ENCODE assay signal across 8 cellular contexts in the genomic region with DNA sequence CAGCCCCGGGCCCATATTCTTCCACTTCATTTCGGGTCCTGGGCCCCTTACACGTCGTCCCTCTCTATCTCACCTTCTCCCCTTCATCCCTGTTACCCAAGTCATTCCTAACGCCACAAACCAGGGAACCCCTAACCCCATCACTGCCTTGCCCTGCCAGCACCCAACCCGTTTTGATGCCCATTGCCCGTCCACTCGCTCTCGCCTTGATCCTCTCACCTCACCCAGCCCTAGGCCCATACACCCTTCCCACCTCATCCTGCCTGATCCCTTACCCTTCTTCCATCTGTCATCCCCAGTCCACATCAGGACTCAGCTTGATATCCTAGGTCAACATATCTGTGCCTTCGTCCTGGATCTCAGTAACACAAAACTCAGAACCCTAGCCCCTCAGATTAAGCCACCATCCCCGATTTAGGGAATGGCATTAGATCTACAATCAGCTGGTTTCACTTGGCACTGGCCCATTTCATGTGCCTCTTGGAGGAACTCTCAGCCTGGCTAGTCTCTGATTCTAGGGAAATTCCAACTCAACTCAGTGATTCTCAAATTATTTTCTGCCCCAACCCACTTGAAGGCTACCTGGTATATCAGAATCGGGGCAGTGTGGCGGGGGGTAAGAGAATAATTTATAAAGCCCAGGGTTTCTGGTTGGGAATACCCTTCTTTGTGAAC. TPM values are rescaled to one million over a fixed set of nuclear protein-coding genes. Genes with fewer than 3 reads are reported as not detected.
DNase-seq lines count a peak whose midpoint lies in the region; ATAC-seq lines count a peak whose summit lies in the region.

No MANE protein-coding gene starts in this region.

- in situ Hi-C loops in HAP-1 (cut with MboI; ENCODE audit: low sequenced_read_pairs) = loop anchor here (5.0 kb wide), 1 partner anchor 52 kb away; no protein-coding TSS in a partner anchor

- H3K9me3 ChIP-seq in HAP-1 = no peaks in the 10 kb centered on the region
- H3K9me3 ChIP-seq in iPS-18a (ENCODE audit: control insufficient read depth, low read depth, low read length) = no peaks in the 10 kb centered on the region

- H3K27ac ChIP-seq in iPS-18a (ENCODE audit: low read length) = no peak overlapping the region

- H3K27me3 Mint-ChIP-seq in activated T-helper 1 cell treated with anti-CD3 and anti-CD28 coated beads, Interleukin-12 subunit alpha, Interleukin-12 subunit beta, Interleukin-2, Interleukin-4 antibody, amounts not matched to agents 30 ng/mL and 10 ng/mL and 1 ng/mL, durations not matched to agents 14 hours and 24 hours and 36 hours (ENCODE audit: insufficient read depth) = no peaks in the 10 kb centered on the region
- no peaks in the 10 kb centered on the region for H3K27me3 Mint-ChIP-seq in stimulated activated naive CD8-positive, alpha-beta T cell treated with anti-CD3 and anti-CD28 coated beads, Interleukin-15, amount 100 ng/mL, for 72 hours

- peak overlapping the region; percentile 90 for H3K4me3 Mint-ChIP-seq in activated T-helper 1 cell treated with anti-CD3 and anti-CD28 coated beads, Interleukin-12 subunit alpha, Interleukin-12 subunit beta, Interleukin-2, Interleukin-4 antibody, amounts not matched to agents 30 ng/mL and 10 ng/mL and 1 ng/mL, durations not matched to agents 14 hours and 24 hours and 36 hours
- H3K4me3 Mint-ChIP-seq in stimulated activated naive CD8-positive, alpha-beta T cell treated with anti-CD3 and anti-CD28 coated beads, Interleukin-15, amount 100 ng/mL, for 72 hours = peak overlapping the region; percentile 87 to 95

- H3K36me3 ChIP-seq in HAP-1 (replicated peaks) (peaks cover 65% of the 10 kb centered on the region), iPS-18a (ENCODE audit: control insufficient read depth, low read depth, low read length) (peaks cover 40% of the 10 kb centered on the region)

- intact Hi-C loops in activated T-helper 1 cell treated with anti-CD3 and anti-CD28 coated beads, Interleukin-12 subunit alpha, Interleukin-12 subunit beta, Interleukin-2, Interleukin-4 antibody, amounts not matched to agents 30 ng/mL and 10 ng/mL and 1 ng/mL, durations not matched to agents 14 hours and 24 hours and 36 hours (cut with micrococcal nuclease) = loop anchor here (1.0 to 5.0 kb wide), 4 partner anchors 41 to 783 kb away; a partner anchor contains a TSS

- peak overlapping the region; percentile 55 for H3K9ac ChIP-seq in iPS-18a (ENCODE audit: low read length)

- no peak for DNase-seq in HAP-1 (ENCODE audit: low spot score in 2 of 2)
- DNase-seq in activated T-helper 1 cell treated with anti-CD3 and anti-CD28 coated beads, Interleukin-12 subunit alpha, Interleukin-12 subunit beta, Interleukin-2, Interleukin-4 antibody, amounts not matched to agents 30 ng/mL and 10 ng/mL and 1 ng/mL, durations not matched to agents 14 hours and 24 hours and 36 hours (ENCODE audit: low spot score) = no peak
- no peak for DNase-seq in stimulated activated naive CD8-positive, alpha-beta T cell treated with anti-CD3 and anti-CD28 coated beads, Interleukin-15, amount 100 ng/mL, for 72 hours
- DNase-seq in LoVo (ENCODE audit: low spot score) = no peak
- no peak for DNase-seq in activated CD8-positive, alpha-beta memory T cell treated with anti-CD3 and anti-CD28 coated beads, Interleukin-2, amount 50 U/mL, for 4 hours
- no peak for DNase-seq in kidney tubule cell (ENCODE audit: low spot score)
- DNase-seq in inferior parietal cortex (ENCODE audit: extremely low spot score) = no peak

- peak overlapping the region; percentile 85 for H3K27ac Mint-ChIP-seq in activated T-helper 1 cell treated with anti-CD3 and anti-CD28 coated beads, Interleukin-12 subunit alpha, Interleukin-12 subunit beta, Interleukin-2, Interleukin-4 antibody, amounts not matched to agents 30 ng/mL and 10 ng/mL and 1 ng/mL, durations not matched to agents 14 hours and 24 hours and 36 hours
- H3K27ac Mint-ChIP-seq in stimulated activated naive CD8-positive, alpha-beta T cell treated with anti-CD3 and anti-CD28 coated beads, Interleukin-15, amount 100 ng/mL, for 72 hours = peak overlapping the region; percentile 98 to 99

- no peak for ATAC-seq in stimulated activated naive CD8-positive, alpha-beta T cell treated with anti-CD3 and anti-CD28 coated beads, Interleukin-15, amount 100 ng/mL, for 72 hours

- H3K4me3 ChIP-seq in HAP-1 (peak overlapping the region; percentile 90), iPS-18a (ENCODE audit: low read length) (peak overlapping the region; percentile 74)

- no peaks in the 10 kb centered on the region for H3K9me3 Mint-ChIP-seq in activated T-helper 1 cell treated with anti-CD3 and anti-CD28 coated beads, Interleukin-12 subunit alpha, Interleukin-12 subunit beta, Interleukin-2, Interleukin-4 antibody, amounts not matched to agents 30 ng/mL and 10 ng/mL and 1 ng/mL, durations not matched to agents 14 hours and 24 hours and 36 hours
- no peaks in the 10 kb centered on the region for H3K9me3 Mint-ChIP-seq in stimulated activated naive CD8-positive, alpha-beta T cell treated with anti-CD3 and anti-CD28 coated beads, Interleukin-15, amount 100 ng/mL, for 72 hours

- H3K27me3 ChIP-seq in HAP-1 (ENCODE audit: low read depth) = no peaks in the 10 kb centered on the region
- no peaks in the 10 kb centered on the region for H3K27me3 ChIP-seq in iPS-18a (ENCODE audit: control insufficient read depth, insufficient read depth, low read length)

- H3K4me1 Mint-ChIP-seq in activated T-helper 1 cell treated with anti-CD3 and anti-CD28 coated beads, Interleukin-12 subunit alpha, Interleukin-12 subunit beta, Interleukin-2, Interleukin-4 antibody, amounts not matched to agents 30 ng/mL and 10 ng/mL and 1 ng/mL, durations not matched to agents 14 hours and 24 hours and 36 hours (ENCODE audit: low read depth) = peaks cover 52% of the 10 kb centered on the region
- H3K4me1 Mint-ChIP-seq in stimulated activated naive CD8-positive, alpha-beta T cell treated with anti-CD3 and anti-CD28 coated beads, Interleukin-15, amount 100 ng/mL, for 72 hours = peaks cover 52% of the 10 kb centered on the region

- H3K36me3 Mint-ChIP-seq in activated T-helper 1 cell treated with anti-CD3 and anti-CD28 coated beads, Interleukin-12 subunit alpha, Interleukin-12 subunit beta, Interleukin-2, Interleukin-4 antibody, amounts not matched to agents 30 ng/mL and 10 ng/mL and 1 ng/mL, durations not matched to agents 14 hours and 24 hours and 36 hours (ENCODE audit: low read depth) = peaks cover 43% of the 10 kb centered on the region

- H3K4me1 ChIP-seq in HAP-1 (peaks cover 10% of the 10 kb centered on the region), iPS-18a (ENCODE audit: control insufficient read depth, low read depth, low read length) (no peaks in the 10 kb centered on the region)

RNA-seq across cellular contexts. Expression of a gene that starts 0.5 kb away (rescaled TPM):
- total RNA-seq in activated T-helper 1 cell treated with anti-CD3 and anti-CD28 coated beads, Interleukin-12 subunit alpha, Interleukin-12 subunit beta, Interleukin-2, Interleukin-4 antibody, amounts not matched to agents 30 ng/mL and 10 ng/mL and 1 ng/mL, durations not matched to agents 14 hours and 24 hours and 36 hours = 70.7 and 76.7 TPM in 2 replicates

RNA-seq across cellular contexts. Expression of a gene that starts 0.8 kb away (rescaled TPM):
- 75.0 and 78.2 TPM in 2 replicates for total RNA-seq in activated T-helper 1 cell treated with anti-CD3 and anti-CD28 coated beads, Interleukin-12 subunit alpha, Interleukin-12 subunit beta, Interleukin-2, Interleukin-4 antibody, amounts not matched to agents 30 ng/mL and 10 ng/mL and 1 ng/mL, durations not matched to agents 14 hours and 24 hours and 36 hours

RNA-seq across cellular contexts. Expression of a gene that starts 25.0 kb away (rescaled TPM):
- 36.2 and 37.6 TPM in 2 replicates for total RNA-seq in activated T-helper 1 cell treated with anti-CD3 and anti-CD28 coated beads, Interleukin-12 subunit alpha, Interleukin-12 subunit beta, Interleukin-2, Interleukin-4 antibody, amounts not matched to agents 30 ng/mL and 10 ng/mL and 1 ng/mL, durations not matched to agents 14 hours and 24 hours and 36 hours

RNA-seq across cellular contexts. Expression of a gene that starts 25.4 kb away (rescaled TPM):
- not detected in 2 replicates for total RNA-seq in activated T-helper 1 cell treated with anti-CD3 and anti-CD28 coated beads, Interleukin-12 subunit alpha, Interleukin-12 subunit beta, Interleukin-2, Interleukin-4 antibody, amounts not matched to agents 30 ng/mL and 10 ng/mL and 1 ng/mL, durations not matched to agents 14 hours and 24 hours and 36 hours
